ENCODE assay signal across 13 cellular contexts in genomic region chr15:93478922-93479321, GRCh38.
"Had no signal": no experiment of that assay in that cellular context is flagged by ENCODE, and none has a peak within 500 bp of the region (broad histone marks: within the 10 kb centered on the region; RNA-seq: fewer than 3 reads in every experiment).

No MANE protein-coding gene starts in this region.

- H3K36me3 ChIP-seq: esophagus muscularis mucosa, thyroid gland had no signal

- H3K27me3 ChIP-seq: esophagus muscularis mucosa, thyroid gland had no signal

- H3K9me3 ChIP-seq: esophagus muscularis mucosa, thyroid gland had no signal

- H3K4me3 ChIP-seq: esophagus muscularis mucosa, thyroid gland had no signal

- H3K4me1 Mint-ChIP-seq: activated CD8-positive, alpha-beta memory T cell treated with anti-CD3 and anti-CD28 coated beads, Interleukin-2, amount 10 ng/mL, durations not matched to agents 7 days and 5 days; activated naive CD8-positive, alpha-beta T cell treated with anti-CD3 and anti-CD28 coated beads for 36 hours had no signal

- H3K4me1 ChIP-seq: thyroid gland had no signal

- H3K9me3 Mint-ChIP-seq: activated naive CD8-positive, alpha-beta T cell treated with anti-CD3 and anti-CD28 coated beads for 36 hours; activated T-cell treated with anti-CD3 and anti-CD28 coated beads, Interleukin-2, amount 50 U/mL, for 24 hours had no signal

- DNase-seq: activated CD4-positive, alpha-beta T cell treated with anti-CD3 and anti-CD28 coated beads, Interleukin-2, amount 50 U/mL, for 4 hours; activated CD4-positive, CD25-positive, alpha-beta regulatory T cell treated with anti-CD3 and anti-CD28 coated beads, Interleukin-2, amount 50 U/mL, for 72 hours; activated CD8-positive, alpha-beta memory T cell treated with anti-CD3 and anti-CD28 coated beads, Interleukin-2, amount 10 ng/mL, durations not matched to agents 7 days and 5 days; activated effector memory CD4-positive, alpha-beta T cell treated with Interleukin-2 at 50 U/mL for 16 hours; activated naive CD8-positive, alpha-beta T cell treated with anti-CD3 and anti-CD28 coated beads for 36 hours; activated T-cell treated with anti-CD3 and anti-CD28 coated beads, Interleukin-2, amount 50 U/mL, for 24 hours; foreskin fibroblast; glutamatergic neuron; left ventricle myocardium superior; mesenchymal stem cell; small intestine; thyroid gland had no signal

- H3K27ac Mint-ChIP-seq: activated CD8-positive, alpha-beta memory T cell treated with anti-CD3 and anti-CD28 coated beads, Interleukin-2, amount 10 ng/mL, durations not matched to agents 7 days and 5 days; activated naive CD8-positive, alpha-beta T cell treated with anti-CD3 and anti-CD28 coated beads for 36 hours; activated T-cell treated with anti-CD3 and anti-CD28 coated beads, Interleukin-2, amount 50 U/mL, for 24 hours had no signal

- H3K36me3 Mint-ChIP-seq: activated CD8-positive, alpha-beta memory T cell treated with anti-CD3 and anti-CD28 coated beads, Interleukin-2, amount 10 ng/mL, durations not matched to agents 7 days and 5 days; activated naive CD8-positive, alpha-beta T cell treated with anti-CD3 and anti-CD28 coated beads for 36 hours had no signal

- ATAC-seq: activated CD8-positive, alpha-beta memory T cell treated with anti-CD3 and anti-CD28 coated beads, Interleukin-2, amount 10 ng/mL, durations not matched to agents 7 days and 5 days had no signal

- H3K4me3 Mint-ChIP-seq: activated CD8-positive, alpha-beta memory T cell treated with anti-CD3 and anti-CD28 coated beads, Interleukin-2, amount 10 ng/mL, durations not matched to agents 7 days and 5 days; activated naive CD8-positive, alpha-beta T cell treated with anti-CD3 and anti-CD28 coated beads for 36 hours; activated T-cell treated with anti-CD3 and anti-CD28 coated beads, Interleukin-2, amount 50 U/mL, for 24 hours had no signal

- H3K27me3 Mint-ChIP-seq: activated CD8-positive, alpha-beta memory T cell treated with anti-CD3 and anti-CD28 coated beads, Interleukin-2, amount 10 ng/mL, durations not matched to agents 7 days and 5 days; activated naive CD8-positive, alpha-beta T cell treated with anti-CD3 and anti-CD28 coated beads for 36 hours had no signal

- H3K27ac ChIP-seq: esophagus muscularis mucosa, thyroid gland had no signal
